ENCODE assay signal across 25 cellular contexts in the genomic region with DNA sequence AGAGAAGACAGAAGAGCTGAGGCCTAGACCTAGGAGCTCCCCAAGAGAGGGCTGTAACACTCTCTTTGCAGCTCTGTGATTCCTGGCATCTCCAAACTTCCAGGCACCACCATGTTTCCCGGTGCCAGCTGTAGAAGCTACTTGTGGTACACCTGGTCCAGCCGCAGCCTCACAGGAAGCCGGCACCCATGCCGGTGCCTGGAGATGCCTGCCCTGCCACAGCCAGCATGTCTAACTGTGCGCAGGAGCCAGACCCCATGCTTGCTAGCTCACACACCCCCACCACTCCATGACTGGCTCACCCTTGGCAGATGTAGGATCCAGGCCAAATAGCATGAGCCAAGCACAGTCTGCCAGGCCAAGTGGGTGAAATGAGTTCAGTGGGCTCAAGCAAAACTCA.
"Had no signal": no experiment of that assay in that cellular context is flagged by ENCODE, and none has a peak within 500 bp of the region (broad histone marks: within the 10 kb centered on the region; RNA-seq: fewer than 3 reads in every experiment).

No MANE protein-coding gene starts in this region.

- H3K36me3 ChIP-seq: ascending aorta, cardiac muscle cell had no signal

- H3K27me3 ChIP-seq: ascending aorta, cardiac muscle cell had no signal

- H3K4me1 ChIP-seq: ascending aorta had no signal

- DNase-seq: activated CD4-positive, alpha-beta T cell treated with anti-CD3 and anti-CD28 coated beads, Interleukin-2, amount 10 ng/mL, durations not matched to agents 7 days and 5 days; activated CD4-positive, alpha-beta T cell treated with anti-CD3 and anti-CD28 coated beads, Interleukin-2, amount 50 U/mL, for 48 hours; activated CD8-positive, alpha-beta T cell treated with anti-CD3 and anti-CD28 coated beads, Interleukin-2, amount 10 ng/mL, durations not matched to agents 7 days and 5 days; activated gamma-delta T cell; activated naive CD4-positive, alpha-beta T cell treated with Interleukin-2 at 50 U/mL for 16 hours; activated naive CD8-positive, alpha-beta T cell treated with anti-CD3 and anti-CD28 coated beads, Interleukin-2, amount 10 ng/mL, durations not matched to agents 7 days and 5 days; activated T-cell treated with anti-CD3 and anti-CD28 coated beads, Interleukin-2, amount 50 U/mL, for 24 hours; amygdala; Kasumi-1; KG1; MM.1S; NCI-H1092 treated with DMSO at 0.1 percent for 48 hours; NCI-H1417 treated with DMSO at 0.1 percent for 48 hours; NCI-H1930; NCI-H2081 treated with DMSO at 0.1 percent for 48 hours; NCI-H345; NCI-H524 treated with DMSO at 0.1 percent for 48 hours; NK-92 treated with Interleukin-12 subunit alpha and Interleukin-12 subunit beta, amount 100 ng/mL, for 24 hours; Right ventricle myocardium superior; SW 1271; T-helper 1 cell; T-helper 2 cell; T-helper 9 cell had no signal

- H3K4me3 ChIP-seq: ascending aorta, cardiac muscle cell had no signal

- ATAC-seq: activated CD8-positive, alpha-beta T cell treated with anti-CD3 and anti-CD28 coated beads, Interleukin-2, amount 10 ng/mL, durations not matched to agents 7 days and 5 days had no signal

- H3K27ac ChIP-seq: ascending aorta, cardiac muscle cell had no signal
